13 cellular contexts compared by ENCODE assay signal in the genomic region with DNA sequence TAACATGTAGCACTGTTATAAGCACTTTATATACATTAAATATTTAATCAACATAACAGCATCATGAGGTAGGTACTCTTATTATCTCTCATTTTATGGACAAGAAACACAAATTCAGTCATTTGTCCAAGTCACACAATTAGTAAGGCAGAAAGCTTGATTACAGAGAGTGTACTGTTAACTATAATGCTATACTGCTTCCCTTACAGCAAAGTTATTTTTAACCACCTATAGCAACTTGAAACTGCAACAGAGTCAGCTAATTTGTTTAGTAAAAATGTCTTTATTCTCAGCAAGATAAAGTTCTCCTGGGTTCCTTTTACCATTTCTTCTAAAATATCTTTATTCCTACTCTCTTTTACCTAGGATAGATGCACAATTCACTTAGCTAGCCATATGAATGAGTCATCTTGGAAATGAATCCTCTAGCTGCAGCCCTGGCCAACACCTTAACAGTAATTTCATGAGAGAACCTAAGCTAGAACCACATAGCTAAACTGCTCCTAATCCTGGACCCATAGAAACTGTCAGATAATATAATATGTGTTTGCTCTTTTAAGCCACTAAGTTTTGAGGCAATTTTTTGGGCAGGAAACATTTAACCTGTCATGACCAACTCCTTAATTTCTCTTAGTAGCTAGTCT.
A peak's percentile ranks its signal among the peaks of the same experiment; 100 is the strongest.
DNase-seq lines count a peak whose midpoint lies in the region; ATAC-seq, FAIRE-seq and TF ChIP-seq lines count a peak whose summit lies in the region.
"Had no signal": no experiment of that assay in that cellular context is flagged by ENCODE, and none has a peak within 500 bp of the region (broad histone marks: within the 10 kb centered on the region; RNA-seq: fewer than 3 reads in every experiment).

No MANE protein-coding gene starts in this region.

- no peak overlapping the region for H3K4me3 ChIP-seq in pancreas
- H3K4me3 ChIP-seq: esophagus muscularis mucosa, left lung had no signal

- ATAC-seq in GM21360 (IDR thresholded peaks at IDR 0.05; ENCODE audit: unreplicated experiment) (peak; percentile 72), HG03159 (IDR thresholded peaks at IDR 0.05; ENCODE audit: unreplicated experiment) (peak; percentile 70), pancreas (no peak)
- ATAC-seq: left lung had no signal

- no peak overlapping the region for H3K27ac ChIP-seq in pancreas
- H3K27ac ChIP-seq: esophagus muscularis mucosa, left lung had no signal

- intact Hi-C loops in pancreas (cut with DNase I), result no loop called here

- H3K9me3 ChIP-seq in pancreas, result no peaks in the 10 kb centered on the region
- H3K9me3 ChIP-seq: esophagus muscularis mucosa, left lung had no signal

- no peaks in the 10 kb centered on the region for H3K27me3 ChIP-seq in pancreas
- H3K27me3 ChIP-seq: esophagus muscularis mucosa, left lung had no signal

- no peak for FAIRE-seq in pancreas (lab: Jason Lieb, UNC)

- H3K36me3 ChIP-seq in pancreas, result no peaks in the 10 kb centered on the region

- TF ChIP-seq CTCF in pancreas (IDR thresholded peaks at IDR 0.05), result no peak

- no peaks in the 10 kb centered on the region for H3K4me1 ChIP-seq in pancreas
- H3K4me1 ChIP-seq: esophagus muscularis mucosa, left lung had no signal

- peak; percentile 43 for DNase-seq in ELR (ENCODE audit: low read depth)
- DNase-seq in dedifferentiated amniotic fluid mesenchymal stem cell (ENCODE audit: extremely low spot score), result peak; percentile 18
- DNase-seq in EL, result no peak
- no peak for DNase-seq in pons (ENCODE audit: low spot score)
- no peak for DNase-seq in pancreas
- DNase-seq in H4 (ENCODE audit: low spot score), result no peak
- DNase-seq: activated CD4-positive, alpha-beta memory T cell treated with anti-CD3 and anti-CD28 coated beads, Interleukin-2, amount 10 ng/mL, durations not matched to agents 7 days and 5 days; AML-193; left lung; NCI-H526 had no signal

Comparison
In these comparisons a context has a peak if more than half of its experiments do, and no peak if none do; other contexts are left out.
1. DNase-seq: peak in ELR (single experiment) and dedifferentiated amniotic fluid mesenchymal stem cell (single experiment); none in EL (single experiment), pons (single experiment), pancreas (0 of 6) and H4 (single experiment).
2. ATAC-seq: peak in GM21360 (single experiment) and HG03159 (single experiment); none in pancreas (0 of 4).